Comparison of ENCODE assay signal across 8 cellular contexts in the genomic region with DNA sequence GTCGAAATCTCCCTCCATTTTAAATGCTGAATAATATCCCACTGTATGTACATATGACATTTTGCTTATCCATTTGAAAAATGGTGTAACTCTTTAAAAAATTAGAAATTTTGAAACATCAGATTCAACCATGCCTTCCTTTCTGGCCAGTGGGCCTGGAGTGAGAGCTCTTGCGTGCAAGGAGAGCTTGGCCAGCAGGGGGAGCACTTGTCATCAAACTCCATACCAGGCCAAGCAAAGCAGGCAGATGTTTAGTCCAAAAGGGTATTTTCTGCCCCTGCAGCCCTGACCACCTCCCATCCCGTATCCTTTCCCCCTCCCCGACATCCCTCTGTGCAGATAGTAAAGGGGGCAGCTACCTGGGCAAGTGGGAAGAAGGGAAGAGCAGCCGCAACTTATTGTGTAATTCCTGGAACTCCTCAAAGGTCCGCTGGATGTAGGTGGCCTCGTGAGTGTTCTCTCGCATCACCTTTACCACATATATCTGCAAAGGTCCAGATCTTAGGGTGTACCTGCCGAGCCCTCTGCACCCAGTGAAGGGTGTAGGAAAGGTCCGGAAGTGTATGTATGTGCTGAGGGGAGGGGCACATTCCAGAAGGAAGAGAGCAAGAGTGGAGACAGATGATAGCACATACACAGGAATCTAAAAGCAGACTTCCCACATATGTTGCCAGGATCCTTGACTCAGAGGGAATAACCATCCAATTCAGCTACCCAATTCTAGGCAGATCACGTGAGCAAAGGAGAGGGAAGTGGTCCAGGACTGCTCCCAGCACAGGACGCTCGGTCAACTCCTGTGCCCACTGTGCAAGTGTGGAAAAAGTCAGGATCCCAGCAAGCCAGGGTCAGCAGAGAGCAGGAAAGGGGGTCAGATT.
DNase-seq lines count a peak whose midpoint lies in the region; ATAC-seq lines count a peak whose summit lies in the region.

No MANE protein-coding gene starts in this region.

- DNase-seq in activated gamma-delta T cell treated with Interleukin-2 at 50 U/mL for 16 hours (peak; percentile 82), activated gamma-delta T cell (lab: John Stamatoyannopoulos, UW) (no peak), NCI-H2227 treated with DMSO at 0.1 percent for 48 hours (lab: John Stamatoyannopoulos, UW) (peak; percentile 74), kidney tubule cell (ENCODE audit: low spot score) (peak; percentile 73)
- DNase-seq in activated CD4-positive, alpha-beta T cell treated with anti-CD3 and anti-CD28 coated beads for 1 hour: peak; percentile 63
- DNase-seq in central memory CD4-positive, alpha-beta T cell: peak; percentile 63
- DNase-seq in stimulated activated CD4-positive, alpha-beta T cell treated with anti-CD3 and anti-CD28 coated beads, Interleukin-2, amount 100 ng/mL, for 4 hours (ENCODE audit: low read depth): peak; percentile 70

- no peak for ATAC-seq in HG03045 (IDR thresholded peaks at IDR 0.05; ENCODE audit: unreplicated experiment)
